Comparison of ENCODE assay signal across 23 cellular contexts in genomic region chr16:85541619-85542547, GRCh38.
DNase-seq lines count a peak whose midpoint lies in the region; TF ChIP-seq lines count a peak whose summit lies in the region.
"Had no signal": no experiment of that assay in that cellular context is flagged by ENCODE, and none has a peak within 500 bp of the region (broad histone marks: within the 10 kb centered on the region; RNA-seq: fewer than 3 reads in every experiment).

No MANE protein-coding gene starts in this region.

- no peak for TF ChIP-seq POLR2A in testis (IDR thresholded peaks at IDR 0.05)
- TF ChIP-seq POLR2A in spleen (IDR thresholded peaks at IDR 0.05) = no peak

- H3K9me3 ChIP-seq in endodermal cell (ENCODE audit: control insufficient read depth, low read length) (peaks cover 13% of the 10 kb centered on the region), neural progenitor cell (ENCODE audit: low read depth) (peaks cover 7% of the 10 kb centered on the region), testis (no peaks in the 10 kb centered on the region), left ventricle myocardium inferior (replicated peaks) (peaks cover 15% of the 10 kb centered on the region), spleen (peaks cover 0 to 19% (median 14%) of the 10 kb centered on the region in 8 donors)
- H3K9me3 ChIP-seq: thyroid gland had no signal

- no peaks in the 10 kb centered on the region for H3K4me1 ChIP-seq in endodermal cell (ENCODE audit: control insufficient read depth, insufficient read depth, low read length)
- peaks cover 14% of the 10 kb centered on the region for H3K4me1 ChIP-seq in neural progenitor cell
- H3K4me1 ChIP-seq in testis = peaks cover 11% of the 10 kb centered on the region
- peaks cover 20% of the 10 kb centered on the region for H3K4me1 ChIP-seq in left ventricle myocardium inferior
- H3K4me1 ChIP-seq in spleen = peaks cover 0 to 47% (median 14%) of the 10 kb centered on the region in 6 donors
- H3K4me1 ChIP-seq: ascending aorta had no signal

- intact Hi-C loops in testis (cut with DNase I; ENCODE audit: low total_unique reads) (no loop called here), left ventricle myocardium inferior (cut with micrococcal nuclease) (no loop called here), spleen (cut with DNase I; ENCODE audit: low total_unique reads) (no loop called here)

- no peaks in the 10 kb centered on the region for H3K27me3 ChIP-seq in endodermal cell (ENCODE audit: control insufficient read depth, insufficient read depth, low read length, poor library complexity, severe bottlenecking)
- H3K27me3 ChIP-seq in neural progenitor cell = no peaks in the 10 kb centered on the region
- H3K27me3 ChIP-seq in testis = no peaks in the 10 kb centered on the region
- H3K27me3 ChIP-seq in left ventricle myocardium inferior (ENCODE audit: low read depth) = no peaks in the 10 kb centered on the region
- H3K27me3 ChIP-seq in spleen (replicated peaks in 1 of 7) = no peaks in the 10 kb centered on the region
- H3K27me3 ChIP-seq: ascending aorta, thyroid gland had no signal

- TF ChIP-seq CTCF in endodermal cell (conservative IDR thresholded peaks at IDR 0.05) (no peak), neural progenitor cell (IDR thresholded peaks at IDR 0.05) (no peak), testis (IDR thresholded peaks at IDR 0.05) (no peak), left ventricle myocardium inferior (IDR thresholded peaks at IDR 0.05; ENCODE audit: borderline replicate concordance) (no peak), spleen (IDR thresholded peaks at IDR 0.05 in 8 of 11, conservative IDR thresholded peaks at IDR 0.05 in 3 of 11) (no peak)

- DNase-seq in DMS 273 treated with DMSO at 0.1 percent for 48 hours (lab: John Stamatoyannopoulos, UW) (peak; percentile 43), NCI-H524 (lab: John Stamatoyannopoulos, UW) (peak; percentile 95 to 97), endodermal cell (no peak), neural progenitor cell (ENCODE audit: low spot score) (no peak), testis (no peak), left ventricle myocardium inferior (no peak), spleen (no peak), ACHN (no peak)
- DNase-seq: activated CD4-positive, alpha-beta T cell treated with anti-CD3 and anti-CD28 coated beads for 48 hours; activated CD8-positive, alpha-beta memory T cell treated with anti-CD3 and anti-CD28 coated beads, Interleukin-2, amount 50 U/mL, for 4 hours; activated gamma-delta T cell treated with Interleukin-2 at 50 U/mL for 16 hours; cortex of kidney; islet precursor cell; NCI-H1105 treated with DMSO at 0.1 percent for 48 hours; NCI-H226; small intestine; T1000; thyroid gland had no signal

- WGBS in endodermal cell (ENCODE audit: insufficient coverage in 1 of 2, insufficient read length in 1 of 2), 2 experiments = 85 to 89% methylated on average over 9 to 21 of the region's 21 CpGs
- WGBS in testis, 2 donors = 57 to 63% methylated on average over 19 to 21 of the region's 21 CpGs
- 63 to 80% (median 72%) methylated on average over 20 to 21 of the region's 21 CpGs for WGBS in spleen, 5 donors

- H3K9ac ChIP-seq in endodermal cell (ENCODE audit: extremely low read depth, low read length, poor library complexity, severe bottlenecking) (no peak overlapping the region), neural progenitor cell (no peak overlapping the region)
- H3K9ac ChIP-seq: KMS-11 had no signal

- H3K36me3 ChIP-seq in endodermal cell (ENCODE audit: control insufficient read depth, insufficient read depth, low read length) (no peaks in the 10 kb centered on the region), neural progenitor cell (no peaks in the 10 kb centered on the region), testis (ENCODE audit: low read depth, missing control alignments) (no peaks in the 10 kb centered on the region), left ventricle myocardium inferior (no peaks in the 10 kb centered on the region), spleen (peaks cover 0 to 10% (median 0%) of the 10 kb centered on the region in 6 donors)
- H3K36me3 ChIP-seq: thyroid gland had no signal

- peaks cover 22% of the 10 kb centered on the region for H3K4me1 Mint-ChIP-seq in endodermal cell
- H3K4me1 Mint-ChIP-seq in neural progenitor cell = peaks cover 52% of the 10 kb centered on the region

- H4K20me1 ChIP-seq in neural progenitor cell (ENCODE audit: low read depth) = no peaks in the 10 kb centered on the region

- no peak overlapping the region for H3K4me3 ChIP-seq in endodermal cell (ENCODE audit: low read length)
- H3K4me3 ChIP-seq in neural progenitor cell = no peak overlapping the region
- H3K4me3 ChIP-seq in testis = no peak overlapping the region
- H3K4me3 ChIP-seq in left ventricle myocardium inferior = no peak overlapping the region
- H3K4me3 ChIP-seq in spleen = no peak overlapping the region
- H3K4me3 ChIP-seq: ascending aorta, thyroid gland had no signal

- H3K27ac Mint-ChIP-seq in endodermal cell (no peak overlapping the region), neural progenitor cell (peak overlapping the region; percentile 86)

- in situ Hi-C loops in ACHN (cut with HindIII; ENCODE audit: low pct_ligation_motif_present, low pct_unique_long_range_greater_than_20kb, low sequenced_read_pairs) = no loop called here

- H3K79me2 ChIP-seq in neural progenitor cell (ENCODE audit: low read depth) = no peaks in the 10 kb centered on the region

- H3F3A ChIP-seq in neural progenitor cell (ENCODE audit: low read depth) = no peaks in the 10 kb centered on the region

- H3K27me3 Mint-ChIP-seq in endodermal cell (ENCODE audit: insufficient read depth) (no peaks in the 10 kb centered on the region), neural progenitor cell (ENCODE audit: insufficient read depth, low read depth) (peaks cover 18% of the 10 kb centered on the region)

- no peak overlapping the region for H2AFZ ChIP-seq in neural progenitor cell (replicated peaks)

- H3K4me2 ChIP-seq in neural progenitor cell = no peak overlapping the region
- H3K4me2 ChIP-seq: KMS-11 had no signal

- peak overlapping the region; percentile 86 for H3K27ac ChIP-seq in endodermal cell (ENCODE audit: low read depth, low read length)
- no peak overlapping the region for H3K27ac ChIP-seq in neural progenitor cell
- H3K27ac ChIP-seq in testis = no peak overlapping the region
- H3K27ac ChIP-seq in left ventricle myocardium inferior (replicated peaks) = no peak overlapping the region
- H3K27ac ChIP-seq in spleen = no peak overlapping the region
- H3K27ac ChIP-seq: ascending aorta, epithelial cell of prostate, HL-60, KMS-11, thyroid gland had no signal

- H3K36me3 Mint-ChIP-seq in endodermal cell (ENCODE audit: low read depth) (peaks cover 6% of the 10 kb centered on the region), neural progenitor cell (no peaks in the 10 kb centered on the region)

- H3K4me3 Mint-ChIP-seq in endodermal cell (no peak overlapping the region), neural progenitor cell (peak overlapping the region; percentile 14)
- H3K4me3 Mint-ChIP-seq: CD14-positive monocyte had no signal

- H3K9me3 Mint-ChIP-seq in endodermal cell (peaks cover 13% of the 10 kb centered on the region), neural progenitor cell (peaks cover 8% of the 10 kb centered on the region)

Comparison
In these comparisons a context has a peak if more than half of its experiments do, and no peak if none do; other contexts are left out.
1. DNase-seq: peak in DMS 273 treated with DMSO at 0.1 percent for 48 hours (single experiment) and NCI-H524 (2 of 2); none in endodermal cell (single experiment), neural progenitor cell (single experiment), testis (single experiment), left ventricle myocardium inferior (single experiment), spleen (single experiment) and ACHN (single experiment).